Comparison of ENCODE assay signal across 2 cellular contexts in the genomic region with DNA sequence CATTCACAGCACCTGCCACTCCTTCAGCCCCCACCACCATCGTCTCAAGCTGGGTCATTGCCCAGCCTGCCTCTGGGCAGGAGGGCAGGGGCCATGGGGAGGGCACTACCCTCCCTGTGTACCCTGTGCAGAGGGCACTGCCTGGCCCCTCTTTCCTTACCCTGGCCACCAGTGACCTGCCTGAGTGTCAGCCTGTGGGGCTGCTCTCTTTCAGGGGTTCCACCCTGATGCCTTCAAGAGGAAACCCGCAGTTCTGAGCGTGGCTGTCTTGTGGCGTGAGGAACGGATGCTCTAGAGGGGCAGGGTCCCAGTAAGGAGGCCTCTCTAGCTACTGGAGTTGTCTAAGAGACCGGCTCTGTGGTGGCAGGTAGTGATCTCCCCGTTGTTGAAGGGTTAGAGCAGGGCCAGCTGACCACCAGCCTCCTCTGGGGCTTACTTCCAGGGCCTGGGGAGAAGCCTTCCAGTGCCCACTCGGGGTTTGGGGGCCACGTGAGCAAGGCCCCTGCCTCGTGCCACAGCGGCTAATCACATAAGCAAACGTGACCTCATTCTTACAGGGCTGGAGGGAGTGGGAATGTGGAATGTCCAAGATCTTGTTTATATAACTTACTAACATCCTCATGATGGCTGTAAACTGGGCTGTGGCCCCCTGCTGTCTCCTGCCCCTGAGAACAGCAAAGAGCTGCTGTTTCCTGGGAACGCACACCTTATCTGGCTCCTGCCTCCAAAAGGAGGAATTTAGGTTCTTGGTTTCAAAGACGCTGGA.
TF ChIP-seq lines count a peak whose summit lies in the region.

No MANE protein-coding gene starts in this region.

TF ChIP-seq in IMR-90, 13 proteins besides CTCF, POLR2A, EP300 and RAD21:
- TF ChIP-seq RFX5 (IDR thresholded peaks at IDR 0.05; ENCODE audit: low read depth, low read length), result no peak
- peak; percentile 73 for TF ChIP-seq RCOR1 (IDR thresholded peaks at IDR 0.05; ENCODE audit: insufficient replicate concordance, low read length)
- TF ChIP-seq, protein P1, sequence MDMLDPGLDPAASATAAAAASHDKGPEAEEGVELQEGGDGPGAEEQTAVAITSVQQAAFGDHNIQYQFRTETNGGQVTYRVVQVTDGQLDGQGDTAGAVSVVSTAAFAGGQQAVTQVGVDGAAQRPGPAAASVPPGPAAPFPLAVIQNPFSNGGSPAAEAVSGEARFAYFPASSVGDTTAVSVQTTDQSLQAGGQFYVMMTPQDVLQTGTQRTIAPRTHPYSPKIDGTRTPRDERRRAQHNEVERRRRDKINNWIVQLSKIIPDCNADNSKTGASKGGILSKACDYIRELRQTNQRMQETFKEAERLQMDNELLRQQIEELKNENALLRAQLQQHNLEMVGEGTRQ (IDR thresholded peaks at IDR 0.05; ENCODE audit: low read depth, low read length), result peak; percentile 93
- peak; percentile 74 for TF ChIP-seq FOS (IDR thresholded peaks at IDR 0.05; ENCODE audit: low read depth, low read length)
- no peak for TF ChIP-seq MAFK (IDR thresholded peaks at IDR 0.05; ENCODE audit: low read depth, low read length)
- peak; percentile 49; the same call in 1 of the 2 replicates for TF ChIP-seq NFE2L2 (IDR thresholded peaks at IDR 0.05; ENCODE audit: low read depth, low read length)
- TF ChIP-seq SMC3 (IDR thresholded peaks at IDR 0.05; ENCODE audit: low read depth, low read length), result peak; percentile 40
- TF ChIP-seq BHLHE40 (IDR thresholded peaks at IDR 0.05; ENCODE audit: low read depth, low read length), result peak; percentile 99
- TF ChIP-seq, protein P2, sequence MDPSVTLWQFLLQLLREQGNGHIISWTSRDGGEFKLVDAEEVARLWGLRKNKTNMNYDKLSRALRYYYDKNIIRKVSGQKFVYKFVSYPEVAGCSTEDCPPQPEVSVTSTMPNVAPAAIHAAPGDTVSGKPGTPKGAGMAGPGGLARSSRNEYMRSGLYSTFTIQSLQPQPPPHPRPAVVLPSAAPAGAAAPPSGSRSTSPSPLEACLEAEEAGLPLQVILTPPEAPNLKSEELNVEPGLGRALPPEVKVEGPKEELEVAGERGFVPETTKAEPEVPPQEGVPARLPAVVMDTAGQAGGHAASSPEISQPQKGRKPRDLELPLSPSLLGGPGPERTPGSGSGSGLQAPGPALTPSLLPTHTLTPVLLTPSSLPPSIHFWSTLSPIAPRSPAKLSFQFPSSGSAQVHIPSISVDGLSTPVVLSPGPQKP (IDR thresholded peaks at IDR 0.05; ENCODE audit: borderline replicate concordance, low read depth, low read length), result no peak
- 0 out of 2 replicates have a peak, but pooled peaks have one; percentile 1 for TF ChIP-seq CEBPB (IDR thresholded peaks at IDR 0.05; ENCODE audit: low read depth, low read length)
- TF ChIP-seq MAZ (IDR thresholded peaks at IDR 0.05; ENCODE audit: borderline replicate concordance, low read depth, low read length), result peak; percentile 73; the same call in 1 of the 2 replicates
- TF ChIP-seq MXI1 (IDR thresholded peaks at IDR 0.05; ENCODE audit: borderline replicate concordance, low read depth, low read length), result no peak

TF ChIP-seq in HepG2, 621 proteins besides CTCF, POLR2A, EP300 and RAD21:
- TF ChIP-seq, protein P3, sequence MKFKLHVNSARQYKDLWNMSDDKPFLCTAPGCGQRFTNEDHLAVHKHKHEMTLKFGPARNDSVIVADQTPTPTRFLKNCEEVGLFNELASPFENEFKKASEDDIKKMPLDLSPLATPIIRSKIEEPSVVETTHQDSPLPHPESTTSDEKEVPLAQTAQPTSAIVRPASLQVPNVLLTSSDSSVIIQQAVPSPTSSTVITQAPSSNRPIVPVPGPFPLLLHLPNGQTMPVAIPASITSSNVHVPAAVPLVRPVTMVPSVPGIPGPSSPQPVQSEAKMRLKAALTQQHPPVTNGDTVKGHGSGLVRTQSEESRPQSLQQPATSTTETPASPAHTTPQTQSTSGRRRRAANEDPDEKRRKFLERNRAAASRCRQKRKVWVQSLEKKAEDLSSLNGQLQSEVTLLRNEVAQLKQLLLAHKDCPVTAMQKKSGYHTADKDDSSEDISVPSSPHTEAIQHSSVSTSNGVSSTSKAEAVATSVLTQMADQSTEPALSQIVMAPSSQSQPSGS (CRISPR knock-in tag; IDR thresholded peaks at IDR 0.05), result no peak
- TF ChIP-seq, protein P4, sequence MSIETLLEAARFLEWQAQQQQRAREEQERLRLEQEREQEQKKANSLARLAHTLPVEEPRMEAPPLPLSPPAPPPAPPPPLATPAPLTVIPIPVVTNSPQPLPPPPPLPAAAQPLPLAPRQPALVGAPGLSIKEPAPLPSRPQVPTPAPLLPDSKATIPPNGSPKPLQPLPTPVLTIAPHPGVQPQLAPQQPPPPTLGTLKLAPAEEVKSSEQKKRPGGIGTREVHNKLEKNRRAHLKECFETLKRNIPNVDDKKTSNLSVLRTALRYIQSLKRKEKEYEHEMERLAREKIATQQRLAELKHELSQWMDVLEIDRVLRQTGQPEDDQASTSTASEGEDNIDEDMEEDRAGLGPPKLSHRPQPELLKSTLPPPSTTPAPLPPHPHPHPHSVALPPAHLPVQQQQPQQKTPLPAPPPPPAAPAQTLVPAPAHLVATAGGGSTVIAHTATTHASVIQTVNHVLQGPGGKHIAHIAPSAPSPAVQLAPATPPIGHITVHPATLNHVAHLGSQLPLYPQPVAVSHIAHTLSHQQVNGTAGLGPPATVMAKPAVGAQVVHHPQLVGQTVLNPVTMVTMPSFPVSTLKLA (IDR thresholded peaks at IDR 0.05), result 0 out of 2 replicates have a peak, but pooled peaks have one; percentile 29
- TF ChIP-seq, protein P5, sequence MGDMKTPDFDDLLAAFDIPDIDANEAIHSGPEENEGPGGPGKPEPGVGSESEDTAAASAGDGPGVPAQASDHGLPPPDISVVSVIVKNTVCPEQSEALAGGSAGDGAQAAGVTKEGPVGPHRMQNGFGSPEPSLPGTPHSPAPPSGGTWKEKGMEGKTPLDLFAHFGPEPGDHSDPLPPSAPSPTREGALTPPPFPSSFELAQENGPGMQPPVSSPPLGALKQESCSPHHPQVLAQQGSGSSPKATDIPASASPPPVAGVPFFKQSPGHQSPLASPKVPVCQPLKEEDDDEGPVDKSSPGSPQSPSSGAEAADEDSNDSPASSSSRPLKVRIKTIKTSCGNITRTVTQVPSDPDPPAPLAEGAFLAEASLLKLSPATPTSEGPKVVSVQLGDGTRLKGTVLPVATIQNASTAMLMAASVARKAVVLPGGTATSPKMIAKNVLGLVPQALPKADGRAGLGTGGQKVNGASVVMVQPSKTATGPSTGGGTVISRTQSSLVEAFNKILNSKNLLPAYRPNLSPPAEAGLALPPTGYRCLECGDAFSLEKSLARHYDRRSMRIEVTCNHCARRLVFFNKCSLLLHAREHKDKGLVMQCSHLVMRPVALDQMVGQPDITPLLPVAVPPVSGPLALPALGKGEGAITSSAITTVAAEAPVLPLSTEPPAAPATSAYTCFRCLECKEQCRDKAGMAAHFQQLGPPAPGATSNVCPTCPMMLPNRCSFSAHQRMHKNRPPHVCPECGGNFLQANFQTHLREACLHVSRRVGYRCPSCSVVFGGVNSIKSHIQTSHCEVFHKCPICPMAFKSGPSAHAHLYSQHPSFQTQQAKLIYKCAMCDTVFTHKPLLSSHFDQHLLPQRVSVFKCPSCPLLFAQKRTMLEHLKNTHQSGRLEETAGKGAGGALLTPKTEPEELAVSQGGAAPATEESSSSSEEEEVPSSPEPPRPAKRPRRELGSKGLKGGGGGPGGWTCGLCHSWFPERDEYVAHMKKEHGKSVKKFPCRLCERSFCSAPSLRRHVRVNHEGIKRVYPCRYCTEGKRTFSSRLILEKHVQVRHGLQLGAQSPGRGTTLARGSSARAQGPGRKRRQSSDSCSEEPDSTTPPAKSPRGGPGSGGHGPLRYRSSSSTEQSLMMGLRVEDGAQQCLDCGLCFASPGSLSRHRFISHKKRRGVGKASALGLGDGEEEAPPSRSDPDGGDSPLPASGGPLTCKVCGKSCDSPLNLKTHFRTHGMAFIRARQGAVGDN (CRISPR knock-in tag; IDR thresholded peaks at IDR 0.05), result peak; percentile 9; the same call in 1 of the 2 replicates
